ENCODE assay signal across 8 cellular contexts in genomic region chr19:48351341-48351752, GRCh38. TPM values are rescaled to one million over a fixed set of nuclear protein-coding genes. Genes with fewer than 3 reads are reported as not detected.
DNase-seq lines count a peak whose midpoint lies in the region; ATAC-seq and TF ChIP-seq lines count a peak whose summit lies in the region.

No MANE protein-coding gene starts in this region.

- POLR2A ChIA-PET in A673 (lab: Charles Lee; ENCODE audit: low non-redundant PET) = no interaction called here
- POLR2A ChIA-PET in activated CD8-positive, alpha-beta T cell treated with anti-CD3 and anti-CD28 coated beads, Interleukin-2, amount 10 ng/mL, durations not matched to agents 7 days and 5 days (lab: Charles Lee) = interaction anchor here (1.3 kb wide), 1 partner anchor 12 kb away, joined by 5 read pairs; the partner anchor contains the start of genes SYNGR4 and TMEM143

- H3K9me3 Mint-ChIP-seq in activated CD8-positive, alpha-beta T cell treated with anti-CD3 and anti-CD28 coated beads, Interleukin-2, amount 10 ng/mL, durations not matched to agents 7 days and 5 days (ENCODE audit: insufficient read depth) = no peaks in the 10 kb centered on the region
- H3K9me3 Mint-ChIP-seq in endothelial cell (ENCODE audit: unreplicated experiment) (no peaks in the 10 kb centered on the region), naive B cell (no peaks in the 10 kb centered on the region)

- no peak overlapping the region for H3K27ac ChIP-seq in A673 (ENCODE audit: low read depth, low read length, poor library complexity, severe bottlenecking)

- TF ChIP-seq CTCF in A673 (conservative IDR thresholded peaks at IDR 0.05; ENCODE audit: low read depth, low read length) = peak; percentile 92
- TF ChIP-seq CTCF in GM13977 (IDR thresholded peaks at IDR 0.05; ENCODE audit: extremely low read depth, insufficient read depth, missing control alignments) = peak; percentile 81
- TF ChIP-seq CTCF in endothelial cell (IDR thresholded peaks at IDR 0.05; ENCODE audit: unreplicated experiment) = peak; percentile 73

- no peak overlapping the region for H3K4me3 ChIP-seq in A673 (ENCODE audit: low read depth, low read length, poor library complexity, severe bottlenecking)

- in situ Hi-C loops in GM13977 (cut with MboI; ENCODE audit: low pct_unique_long_range_greater_than_20kb, low sequenced_read_pairs, unreplicated experiment) = no loop called here

- no peak overlapping the region for H3K4me3 Mint-ChIP-seq in activated CD8-positive, alpha-beta T cell treated with anti-CD3 and anti-CD28 coated beads, Interleukin-2, amount 10 ng/mL, durations not matched to agents 7 days and 5 days
- H3K4me3 Mint-ChIP-seq in endothelial cell (ENCODE audit: unreplicated experiment) (no peak overlapping the region), naive B cell (no peak overlapping the region)

- CTCF ChIA-PET in A673 (lab: Charles Lee) = interaction anchor here (0.6 to 1.4 kb wide), 8 partner anchors 11 to 232 kb away, joined by 3 to 11 read pairs (median 3); partner anchors contain the start of genes SYNGR4 and TMEM143
- CTCF ChIA-PET in activated CD8-positive, alpha-beta T cell treated with anti-CD3 and anti-CD28 coated beads, Interleukin-2, amount 10 ng/mL, durations not matched to agents 7 days and 5 days (lab: Charles Lee) = interaction anchor here (0.7 to 2.6 kb wide), 11 partner anchors 10 to 233 kb away, joined by 3 to 17 read pairs (median 4); partner anchors contain the start of genes SYNGR4 and TMEM143

- H3K4me1 ChIP-seq in A673 (ENCODE audit: insufficient read depth, low read length, poor library complexity, severe bottlenecking) = no peaks in the 10 kb centered on the region

- DNase-seq in A673 (ENCODE audit: low spot score) (peak; percentile 76), GM13977 (ENCODE audit: low spot score) (peak; percentile 82), NCI-H524 treated with DMSO at 0.1 percent for 48 hours (lab: John Stamatoyannopoulos, UW) (peak; percentile 35), endothelial cell (ENCODE audit: low spot score) (peak; percentile 81), naive B cell (peak; percentile 59)
- DNase-seq in activated CD8-positive, alpha-beta T cell treated with anti-CD3 and anti-CD28 coated beads, Interleukin-2, amount 10 ng/mL, durations not matched to agents 7 days and 5 days = peak; percentile 88
- DNase-seq in stimulated activated naive CD4-positive, alpha-beta T cell treated with Interleukin-2 at 50 U/mL for 16 hours (lab: John Stamatoyannopoulos, UW) = peak; percentile 77

- H3K9me3 ChIP-seq in A673 (ENCODE audit: low read depth, low read length, poor library complexity, severe bottlenecking) = no peaks in the 10 kb centered on the region

- no peaks in the 10 kb centered on the region for H3K27me3 ChIP-seq in A673 (replicated peaks; ENCODE audit: insufficient read depth, low read depth, low read length, poor library complexity)

- no TSS peak for BruUV-seq in A673 (replicated peaks; lab: Mats Ljungman, UMichigan)

- intact Hi-C loops in A673 (cut with micrococcal nuclease; ENCODE audit: unreplicated experiment) = no loop called here

- H3K27me3 Mint-ChIP-seq in activated CD8-positive, alpha-beta T cell treated with anti-CD3 and anti-CD28 coated beads, Interleukin-2, amount 10 ng/mL, durations not matched to agents 7 days and 5 days (ENCODE audit: low read depth) = no peaks in the 10 kb centered on the region
- H3K27me3 Mint-ChIP-seq in endothelial cell (ENCODE audit: unreplicated experiment) (no peaks in the 10 kb centered on the region), naive B cell (no peaks in the 10 kb centered on the region)

- no peaks in the 10 kb centered on the region for H3K36me3 ChIP-seq in A673 (ENCODE audit: insufficient read depth, low read length, poor library complexity, severe bottlenecking)

- H3K27ac Mint-ChIP-seq in activated CD8-positive, alpha-beta T cell treated with anti-CD3 and anti-CD28 coated beads, Interleukin-2, amount 10 ng/mL, durations not matched to agents 7 days and 5 days = no peak overlapping the region
- H3K27ac Mint-ChIP-seq in endothelial cell (ENCODE audit: unreplicated experiment) = peak overlapping the region; percentile 15
- peak overlapping the region in 2 of 6 donors; percentile 11 to 20 for H3K27ac Mint-ChIP-seq in naive B cell

- H3K4me1 Mint-ChIP-seq in activated CD8-positive, alpha-beta T cell treated with anti-CD3 and anti-CD28 coated beads, Interleukin-2, amount 10 ng/mL, durations not matched to agents 7 days and 5 days (ENCODE audit: low read depth) = peaks cover 6% of the 10 kb centered on the region
- no peaks in the 10 kb centered on the region for H3K4me1 Mint-ChIP-seq in endothelial cell (ENCODE audit: unreplicated experiment)
- peaks cover 3 to 13% (median 10%) of the 10 kb centered on the region in 3 donors for H3K4me1 Mint-ChIP-seq in naive B cell

- ATAC-seq in activated CD8-positive, alpha-beta T cell treated with anti-CD3 and anti-CD28 coated beads, Interleukin-2, amount 10 ng/mL, durations not matched to agents 7 days and 5 days = peak; percentile 99
- peak; percentile 81 to 92 for ATAC-seq in naive B cell (ENCODE audit: low read depth in 2 of 2)
- ATAC-seq in HG03521 (IDR thresholded peaks at IDR 0.05; ENCODE audit: unreplicated experiment) = no peak

- no peaks in the 10 kb centered on the region for H3K36me3 Mint-ChIP-seq in activated CD8-positive, alpha-beta T cell treated with anti-CD3 and anti-CD28 coated beads, Interleukin-2, amount 10 ng/mL, durations not matched to agents 7 days and 5 days (ENCODE audit: low read depth)
- H3K36me3 Mint-ChIP-seq in endothelial cell (ENCODE audit: low read depth, unreplicated experiment) (no peaks in the 10 kb centered on the region), naive B cell (peaks cover 5 to 8% of the 10 kb centered on the region in 2 donors)

RNA-seq across cellular contexts. Expression of gene TMEM143, which starts 12.4 kb away (rescaled TPM):
- 7.5 and 7.9 TPM in 2 replicates for total RNA-seq in A673 (2021)
- 10 to 100 TPM; 17.1 to 19.4 TPM for total RNA-seq in activated CD8-positive, alpha-beta T cell treated with anti-CD3 and anti-CD28 coated beads, Interleukin-2, amount 10 ng/mL, durations not matched to agents 7 days and 5 days
- total RNA-seq in endothelial cell (ENCODE audit: unreplicated experiment) = 8.5 TPM
- polyA plus RNA-seq in naive B cell (ENCODE audit: low read depth in 6 of 6) = 10 to 100 TPM in 1 of 6 donors, 1 to 10 TPM in 5; 3.9 to 12.1 (median 5.9) TPM

RNA-seq across cellular contexts. Expression of gene SYNGR4, which starts 12.8 kb away (rescaled TPM):
- 0.50 TPM in 1 of 2 replicates, not detected in the other for total RNA-seq in A673 (2021)
- not detected for total RNA-seq in activated CD8-positive, alpha-beta T cell treated with anti-CD3 and anti-CD28 coated beads, Interleukin-2, amount 10 ng/mL, durations not matched to agents 7 days and 5 days
- not detected for total RNA-seq in endothelial cell (ENCODE audit: unreplicated experiment)
- polyA plus RNA-seq in naive B cell (ENCODE audit: low read depth in 6 of 6) = not detected

RNA-seq across cellular contexts. Expression of gene EMP3, which starts 26.0 kb away (rescaled TPM):
- total RNA-seq in A673 (2021) = 170 and 187 TPM in 2 replicates
- total RNA-seq in activated CD8-positive, alpha-beta T cell treated with anti-CD3 and anti-CD28 coated beads, Interleukin-2, amount 10 ng/mL, durations not matched to agents 7 days and 5 days = 100 to 1,000 TPM; 300 to 320 TPM
- total RNA-seq in endothelial cell (ENCODE audit: unreplicated experiment) = 10.0 TPM
- 100 to 1,000 TPM; 305 to 450 (median 425) TPM for polyA plus RNA-seq in naive B cell (ENCODE audit: low read depth in 6 of 6)

RNA-seq across cellular contexts. Expression of gene KDELR1, which starts 40.0 kb away (rescaled TPM):
- total RNA-seq in A673 (2021) = 197 and 200 TPM in 2 replicates
- 10 to 100 TPM; 70.3 to 71.3 TPM for total RNA-seq in activated CD8-positive, alpha-beta T cell treated with anti-CD3 and anti-CD28 coated beads, Interleukin-2, amount 10 ng/mL, durations not matched to agents 7 days and 5 days
- 325 TPM for total RNA-seq in endothelial cell (ENCODE audit: unreplicated experiment)
- 10 to 100 TPM; 24.5 to 32.1 (median 26.5) TPM for polyA plus RNA-seq in naive B cell (ENCODE audit: low read depth in 6 of 6)

RNA-seq across cellular contexts. Expression of gene GRIN2D, which starts 42.1 kb away (rescaled TPM):
- total RNA-seq in A673 (2021) (10.4 and 11.4 TPM in 2 replicates), endothelial cell (ENCODE audit: unreplicated experiment) (25.2 TPM)
- under 1 TPM; 0.05 to 0.08 TPM for total RNA-seq in activated CD8-positive, alpha-beta T cell treated with anti-CD3 and anti-CD28 coated beads, Interleukin-2, amount 10 ng/mL, durations not matched to agents 7 days and 5 days
- not detected for polyA plus RNA-seq in naive B cell (ENCODE audit: low read depth in 6 of 6)

Comparison
In these comparisons a context has a peak if more than half of its experiments do, and no peak if none do; other contexts are left out.
1. DNase-seq: peak in every context shown above with its lines; median percentile 88 in activated CD8-positive, alpha-beta T cell treated with anti-CD3 and anti-CD28 coated beads, Interleukin-2, amount 10 ng/mL, durations not matched to agents 7 days and 5 days; 82 in GM13977; 81 in endothelial cell; 77 in stimulated activated naive CD4-positive, alpha-beta T cell treated with Interleukin-2 at 50 U/mL for 16 hours; 76 in A673; 59 in naive B cell; 35 in NCI-H524 treated with DMSO at 0.1 percent for 48 hours.
2. RNA of gene EMP3, which starts 26.0 kb away (total RNA-seq): 300 to 320 TPM in activated CD8-positive, alpha-beta T cell treated with anti-CD3 and anti-CD28 coated beads, Interleukin-2, amount 10 ng/mL, durations not matched to agents 7 days and 5 days and 170 to 187 TPM in A673; 10.0 TPM in endothelial cell (single experiment); every median in the first group is over 10 times any median in the second.
3. Peak in every context shown above with its lines, with median percentiles within 50 percentile points of each other: CTCF ChIP-seq.